ENCODE assay signal across 1 cellular context in the genomic region with DNA sequence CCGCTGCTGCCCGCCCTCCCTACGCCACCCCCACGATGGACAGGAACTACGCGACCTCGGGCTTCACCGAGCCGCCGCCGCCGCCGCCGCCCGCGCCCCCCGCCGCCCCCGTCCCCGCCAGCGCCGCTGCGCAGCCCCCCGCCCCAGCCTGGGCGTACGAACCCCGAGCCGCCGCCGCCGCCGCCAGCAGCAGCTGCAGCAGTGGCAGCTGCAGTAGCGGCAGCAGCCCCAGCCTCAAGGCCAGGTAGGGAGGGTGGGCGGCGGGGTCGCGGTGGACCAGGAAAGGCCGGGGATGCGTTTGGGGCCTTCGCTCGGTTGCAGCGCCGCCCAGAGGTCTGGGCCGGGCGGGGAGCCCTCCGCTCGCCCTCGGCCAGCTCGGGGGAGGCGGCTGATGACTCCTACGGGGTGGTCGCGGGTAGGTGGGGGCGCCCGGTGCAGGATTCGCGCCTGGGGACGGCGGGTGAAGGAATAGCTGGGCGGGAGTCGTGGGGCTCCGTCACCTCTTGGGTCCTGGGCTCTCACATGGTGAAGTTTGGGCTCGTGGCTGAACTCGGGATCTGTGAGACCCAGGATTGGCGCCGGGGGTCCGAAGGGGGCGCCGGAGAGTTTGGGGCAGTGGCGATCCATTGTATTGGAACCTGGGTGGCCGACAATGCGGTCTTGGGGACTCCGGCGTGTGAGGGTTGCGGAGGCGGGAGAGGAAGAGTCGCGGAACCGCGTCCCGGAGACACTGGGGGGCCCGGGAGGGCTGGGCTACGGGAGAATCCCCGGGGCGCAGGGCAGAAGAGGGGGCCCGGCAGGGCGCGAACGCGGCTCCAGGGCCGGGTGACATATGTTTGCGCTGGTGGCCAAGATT.
TF ChIP-seq lines count a peak whose summit lies in the region.

No MANE protein-coding gene starts in this region.

TF ChIP-seq in A549, 52 proteins besides CTCF, POLR2A, EP300 and RAD21 (continued from another document):
- TF ChIP-seq, protein P1, sequence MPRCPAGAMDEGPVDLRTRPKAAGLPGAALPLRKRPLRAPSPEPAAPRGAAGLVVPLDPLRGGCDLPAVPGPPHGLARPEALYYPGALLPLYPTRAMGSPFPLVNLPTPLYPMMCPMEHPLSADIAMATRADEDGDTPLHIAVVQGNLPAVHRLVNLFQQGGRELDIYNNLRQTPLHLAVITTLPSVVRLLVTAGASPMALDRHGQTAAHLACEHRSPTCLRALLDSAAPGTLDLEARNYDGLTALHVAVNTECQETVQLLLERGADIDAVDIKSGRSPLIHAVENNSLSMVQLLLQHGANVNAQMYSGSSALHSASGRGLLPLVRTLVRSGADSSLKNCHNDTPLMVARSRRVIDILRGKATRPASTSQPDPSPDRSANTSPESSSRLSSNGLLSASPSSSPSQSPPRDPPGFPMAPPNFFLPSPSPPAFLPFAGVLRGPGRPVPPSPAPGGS (IDR thresholded peaks at IDR 0.05), result no peak
- no peak for TF ChIP-seq FOSL2 (IDR thresholded peaks at IDR 0.05)
- peak; percentile 27; the same call in 1 of the 2 replicates for TF ChIP-seq FOSL2 (CRISPR knock-in tag; IDR thresholded peaks at IDR 0.05)
- TF ChIP-seq NR3C1 (IDR thresholded peaks at IDR 0.05), result no peak
- TF ChIP-seq ESRRA (IDR thresholded peaks at IDR 0.05; ENCODE audit: borderline replicate concordance, low read length), result no peak
- no peak for TF ChIP-seq CHD2 (IDR thresholded peaks at IDR 0.05; ENCODE audit: low read length, partially characterized antibody)
- no peak for TF ChIP-seq RFX5 (IDR thresholded peaks at IDR 0.05)
- TF ChIP-seq TP53 (CRISPR knock-in tag; IDR thresholded peaks at IDR 0.05), result no peak
- no peak for TF ChIP-seq ZFP36 (IDR thresholded peaks at IDR 0.05; ENCODE audit: borderline replicate concordance, partially characterized antibody)
- TF ChIP-seq EHMT2 (IDR thresholded peaks at IDR 0.05; ENCODE audit: low read depth), result no peak
- TF ChIP-seq KDM5A (IDR thresholded peaks at IDR 0.05), result peak; percentile 55
- no peak for TF ChIP-seq MAZ (IDR thresholded peaks at IDR 0.05; ENCODE audit: borderline replicate concordance, low read depth, low read length)
- peak in 1 of 2 experiments; percentile 2; a peak in 1 of 5 replicates for TF ChIP-seq JUN (IDR thresholded peaks at IDR 0.05)
- TF ChIP-seq KDM1A (IDR thresholded peaks at IDR 0.05; ENCODE audit: low read depth), result no peak
- TF ChIP-seq NPAS2 (CRISPR knock-in tag; IDR thresholded peaks at IDR 0.05; ENCODE audit: borderline replicate concordance), result no peak
- no peak for TF ChIP-seq E2F6 (IDR thresholded peaks at IDR 0.05; ENCODE audit: borderline replicate concordance, low read depth)
- TF ChIP-seq ZSCAN20 (CRISPR knock-in tag; IDR thresholded peaks at IDR 0.05), result no peak
- no peak for TF ChIP-seq PBX3 (IDR thresholded peaks at IDR 0.05)
- no peak for TF ChIP-seq ZC3H11A (IDR thresholded peaks at IDR 0.05)
- TF ChIP-seq FOSB (CRISPR knock-in tag; IDR thresholded peaks at IDR 0.05), result no peak
- TF ChIP-seq HMGXB4 (CRISPR knock-in tag; IDR thresholded peaks at IDR 0.05; ENCODE audit: borderline replicate concordance), result peak; percentile 91
- no peak for TF ChIP-seq FOXS1 (CRISPR knock-in tag; IDR thresholded peaks at IDR 0.05)
- TF ChIP-seq JUNB (IDR thresholded peaks at IDR 0.05), result no peak
- TF ChIP-seq HDAC2 (IDR thresholded peaks at IDR 0.05), result 0 out of 2 replicates have a peak, but pooled peaks have one; percentile 39
- TF ChIP-seq HOXA7 (CRISPR knock-in tag; IDR thresholded peaks at IDR 0.05), result no peak
- TF ChIP-seq, protein P2, sequence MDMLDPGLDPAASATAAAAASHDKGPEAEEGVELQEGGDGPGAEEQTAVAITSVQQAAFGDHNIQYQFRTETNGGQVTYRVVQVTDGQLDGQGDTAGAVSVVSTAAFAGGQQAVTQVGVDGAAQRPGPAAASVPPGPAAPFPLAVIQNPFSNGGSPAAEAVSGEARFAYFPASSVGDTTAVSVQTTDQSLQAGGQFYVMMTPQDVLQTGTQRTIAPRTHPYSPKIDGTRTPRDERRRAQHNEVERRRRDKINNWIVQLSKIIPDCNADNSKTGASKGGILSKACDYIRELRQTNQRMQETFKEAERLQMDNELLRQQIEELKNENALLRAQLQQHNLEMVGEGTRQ (IDR thresholded peaks at IDR 0.05), result no peak
- TF ChIP-seq PHF8 (IDR thresholded peaks at IDR 0.05; ENCODE audit: borderline replicate concordance, low read depth), result 0 out of 2 replicates have a peak, but pooled peaks have one; percentile 60
- no peak for TF ChIP-seq GATA3 (IDR thresholded peaks at IDR 0.05; ENCODE audit: borderline replicate concordance)
- TF ChIP-seq, protein P3, sequence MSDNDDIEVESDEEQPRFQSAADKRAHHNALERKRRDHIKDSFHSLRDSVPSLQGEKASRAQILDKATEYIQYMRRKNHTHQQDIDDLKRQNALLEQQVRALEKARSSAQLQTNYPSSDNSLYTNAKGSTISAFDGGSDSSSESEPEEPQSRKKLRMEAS (IDR thresholded peaks at IDR 0.05), result peak; percentile 43; the same call in 1 of the 2 replicates
- peak; percentile 16; the same call in 1 of the 3 replicates for TF ChIP-seq SMC3 (IDR thresholded peaks at IDR 0.05)
- TF ChIP-seq, protein P4, sequence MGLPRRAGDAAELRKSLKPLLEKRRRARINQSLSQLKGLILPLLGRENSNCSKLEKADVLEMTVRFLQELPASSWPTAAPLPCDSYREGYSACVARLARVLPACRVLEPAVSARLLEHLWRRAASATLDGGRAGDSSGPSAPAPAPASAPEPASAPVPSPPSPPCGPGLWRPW (IDR thresholded peaks at IDR 0.05), result no peak
